Comparison of ENCODE assay signal across 22 cellular contexts in genomic region chr1:107871259-107871658, GRCh38.
DNase-seq lines count a peak whose midpoint lies in the region; ATAC-seq and TF ChIP-seq lines count a peak whose summit lies in the region.
"Had no signal": no experiment of that assay in that cellular context is flagged by ENCODE, and none has a peak within 500 bp of the region (broad histone marks: within the 10 kb centered on the region; RNA-seq: fewer than 3 reads in every experiment).

No MANE protein-coding gene starts in this region.

- H3K27ac ChIP-seq in 22Rv1 (peak overlapping the region; percentile 26), esophagus muscularis mucosa (replicated peaks in 1 of 4) (no peak overlapping the region)
- H3K27ac ChIP-seq in naive thymus-derived CD4-positive, alpha-beta T cell (ENCODE audit: low read depth, low read length), result no peak overlapping the region
- H3K27ac ChIP-seq: heart right ventricle, lower lobe of right lung, parathyroid adenoma, transverse colon had no signal

- peaks cover 15% of the 10 kb centered on the region for H3K4me1 Mint-ChIP-seq in activated T-helper 17 cell treated with anti-CD3 and anti-CD28 coated beads, Interleukin-2, amount 50 U/mL, for 72 hours
- peaks cover 4 to 48% (median 10%) of the 10 kb centered on the region in 7 donors for H3K4me1 Mint-ChIP-seq in naive thymus-derived CD4-positive, alpha-beta T cell

- POLR2A ChIA-PET in naive thymus-derived CD4-positive, alpha-beta T cell (lab: Charles Lee), result interaction anchor here (0.7 kb wide), 1 partner anchor 349 kb away, joined by 8 read pairs; no protein-coding TSS in a partner anchor

- WGBS in esophagus muscularis mucosa, result 46% methylated on average over 2 of the region's 2 CpGs

- H3K9me3 Mint-ChIP-seq in activated T-helper 17 cell treated with anti-CD3 and anti-CD28 coated beads, Interleukin-2, amount 50 U/mL, for 72 hours, result peaks cover 3% of the 10 kb centered on the region
- peaks cover 0 to 24% (median 6%) of the 10 kb centered on the region in 11 donors for H3K9me3 Mint-ChIP-seq in naive thymus-derived CD4-positive, alpha-beta T cell
- H3K9me3 Mint-ChIP-seq: activated naive CD4-positive, alpha-beta T cell treated with anti-CD3 and anti-CD28 coated beads, Interleukin-2, amount 10 ng/mL, durations not matched to agents 7 days and 5 days had no signal

- H3K36me3 ChIP-seq in naive thymus-derived CD4-positive, alpha-beta T cell (ENCODE audit: control insufficient read depth in 2 of 3, insufficient read depth in 3 of 3, low read length in 3 of 3), result no peaks in the 10 kb centered on the region
- no peaks in the 10 kb centered on the region for H3K36me3 ChIP-seq in esophagus muscularis mucosa
- H3K36me3 ChIP-seq: heart right ventricle, lower lobe of right lung, transverse colon had no signal

- CTCF ChIA-PET in naive thymus-derived CD4-positive, alpha-beta T cell (lab: Charles Lee), result interaction anchor here (0.7 kb wide), 1 partner anchor 244 kb away, joined by 4 read pairs; no protein-coding TSS in a partner anchor

- no peak overlapping the region for H3K4me3 ChIP-seq in naive thymus-derived CD4-positive, alpha-beta T cell (ENCODE audit: low read length)
- no peak overlapping the region for H3K4me3 ChIP-seq in esophagus muscularis mucosa
- H3K4me3 ChIP-seq: GM23338, heart right ventricle, lower lobe of right lung, transverse colon had no signal

- no peaks in the 10 kb centered on the region for H3K27me3 ChIP-seq in naive thymus-derived CD4-positive, alpha-beta T cell (ENCODE audit: control insufficient read depth in 2 of 2, insufficient read depth in 2 of 2, low read length in 2 of 2)
- no peaks in the 10 kb centered on the region for H3K27me3 ChIP-seq in esophagus muscularis mucosa
- H3K27me3 ChIP-seq: heart right ventricle, transverse colon had no signal

- no peaks in the 10 kb centered on the region for H3K9me3 ChIP-seq in naive thymus-derived CD4-positive, alpha-beta T cell (ENCODE audit: control insufficient read depth in 2 of 3, low read length in 3 of 3)
- H3K9me3 ChIP-seq in esophagus muscularis mucosa, result peaks cover 0 to 4% (median 0%) of the 10 kb centered on the region in 4 donors
- H3K9me3 ChIP-seq: lower lobe of right lung, transverse colon had no signal

- H3K4me3 Mint-ChIP-seq in activated T-helper 17 cell treated with anti-CD3 and anti-CD28 coated beads, Interleukin-2, amount 50 U/mL, for 72 hours, result peak overlapping the region; percentile 26
- H3K4me3 Mint-ChIP-seq in naive thymus-derived CD4-positive, alpha-beta T cell, result peak overlapping the region in 1 of 10 donors; percentile 9
- H3K4me3 Mint-ChIP-seq: activated naive CD4-positive, alpha-beta T cell treated with anti-CD3 and anti-CD28 coated beads, Interleukin-2, amount 10 ng/mL, durations not matched to agents 7 days and 5 days; endodermal cell; GM23338 had no signal

- TF ChIP-seq CTCF in 22Rv1 (IDR thresholded peaks at IDR 0.05) (no peak), esophagus muscularis mucosa (IDR thresholded peaks at IDR 0.05) (no peak)

- no peak for TF ChIP-seq EP300 in esophagus muscularis mucosa (IDR thresholded peaks at IDR 0.05)

- no peaks in the 10 kb centered on the region for H3K27me3 Mint-ChIP-seq in activated T-helper 17 cell treated with anti-CD3 and anti-CD28 coated beads, Interleukin-2, amount 50 U/mL, for 72 hours
- H3K27me3 Mint-ChIP-seq in naive thymus-derived CD4-positive, alpha-beta T cell, result no peaks in the 10 kb centered on the region
- H3K27me3 Mint-ChIP-seq: activated naive CD4-positive, alpha-beta T cell treated with anti-CD3 and anti-CD28 coated beads, Interleukin-2, amount 10 ng/mL, durations not matched to agents 7 days and 5 days had no signal

- peaks cover 0 to 8% of the 10 kb centered on the region in 2 donors for H3K4me1 ChIP-seq in naive thymus-derived CD4-positive, alpha-beta T cell (ENCODE audit: control insufficient read depth in 2 of 2, insufficient read depth in 2 of 2, low read length in 2 of 2)
- H3K4me1 ChIP-seq in esophagus muscularis mucosa, result no peaks in the 10 kb centered on the region
- H3K4me1 ChIP-seq: lower lobe of right lung, parathyroid adenoma, transverse colon had no signal

- peak overlapping the region; percentile 38 for H3K27ac Mint-ChIP-seq in activated T-helper 17 cell treated with anti-CD3 and anti-CD28 coated beads, Interleukin-2, amount 50 U/mL, for 72 hours
- peak overlapping the region in 1 of 9 donors; percentile 37 for H3K27ac Mint-ChIP-seq in naive thymus-derived CD4-positive, alpha-beta T cell
- H3K27ac Mint-ChIP-seq: activated naive CD4-positive, alpha-beta T cell treated with anti-CD3 and anti-CD28 coated beads, Interleukin-2, amount 10 ng/mL, durations not matched to agents 7 days and 5 days; endodermal cell; GM23338 had no signal

- intact Hi-C loops in naive thymus-derived CD4-positive, alpha-beta T cell (cut with micrococcal nuclease), result no loop called here
- intact Hi-C loops in esophagus muscularis mucosa (cut with DNase I), result no loop called here

- no peak for TF ChIP-seq POLR2A in esophagus muscularis mucosa (IDR thresholded peaks at IDR 0.05; ENCODE audit: low read depth)

- ATAC-seq in GM18858 (IDR thresholded peaks at IDR 0.05; ENCODE audit: unreplicated experiment) (peak; percentile 37), HG03457 (IDR thresholded peaks at IDR 0.05; ENCODE audit: unreplicated experiment) (no peak)
- ATAC-seq in activated T-helper 17 cell treated with anti-CD3 and anti-CD28 coated beads, Interleukin-2, amount 50 U/mL, for 72 hours (replicated peaks), result peak; percentile 89
- peak; percentile 40 for ATAC-seq in naive thymus-derived CD4-positive, alpha-beta T cell
- ATAC-seq: GM23338, lower lobe of right lung, sciatic nerve had no signal

- no peaks in the 10 kb centered on the region for H3K36me3 Mint-ChIP-seq in activated T-helper 17 cell treated with anti-CD3 and anti-CD28 coated beads, Interleukin-2, amount 50 U/mL, for 72 hours (ENCODE audit: low read depth)
- peaks cover 4 to 14% (median 11%) of the 10 kb centered on the region in 5 donors for H3K36me3 Mint-ChIP-seq in naive thymus-derived CD4-positive, alpha-beta T cell
- H3K36me3 Mint-ChIP-seq: activated naive CD4-positive, alpha-beta T cell treated with anti-CD3 and anti-CD28 coated beads, Interleukin-2, amount 10 ng/mL, durations not matched to agents 7 days and 5 days had no signal

- no peak for DNase-seq in naive thymus-derived CD4-positive, alpha-beta T cell
- DNase-seq in Ammon's horn (ENCODE audit: low spot score) (no peak), NCI-H2171 (lab: John Stamatoyannopoulos, UW) (no peak), esophagus muscularis mucosa (ENCODE audit: extremely low spot score) (no peak)
- DNase-seq: activated CD4-positive, CD25-positive, alpha-beta regulatory T cell treated with anti-CD3 and anti-CD28 coated beads, Interleukin-2, amount 50 U/mL, for 72 hours; activated naive CD4-positive, alpha-beta T cell treated with anti-CD3 and anti-CD28 coated beads, Interleukin-2, amount 10 ng/mL, durations not matched to agents 7 days and 5 days; endodermal cell; heart right ventricle; lower lobe of right lung; NCI-H1436 treated with DMSO at 0.1 percent for 48 hours; NCI-H2171 treated with DMSO at 0.1 percent for 48 hours; OCI-M1; SIG-M5; stimulated activated naive CD4-positive, alpha-beta T cell; transverse colon had no signal
